8 cellular contexts compared by ENCODE assay signal in the genomic region with DNA sequence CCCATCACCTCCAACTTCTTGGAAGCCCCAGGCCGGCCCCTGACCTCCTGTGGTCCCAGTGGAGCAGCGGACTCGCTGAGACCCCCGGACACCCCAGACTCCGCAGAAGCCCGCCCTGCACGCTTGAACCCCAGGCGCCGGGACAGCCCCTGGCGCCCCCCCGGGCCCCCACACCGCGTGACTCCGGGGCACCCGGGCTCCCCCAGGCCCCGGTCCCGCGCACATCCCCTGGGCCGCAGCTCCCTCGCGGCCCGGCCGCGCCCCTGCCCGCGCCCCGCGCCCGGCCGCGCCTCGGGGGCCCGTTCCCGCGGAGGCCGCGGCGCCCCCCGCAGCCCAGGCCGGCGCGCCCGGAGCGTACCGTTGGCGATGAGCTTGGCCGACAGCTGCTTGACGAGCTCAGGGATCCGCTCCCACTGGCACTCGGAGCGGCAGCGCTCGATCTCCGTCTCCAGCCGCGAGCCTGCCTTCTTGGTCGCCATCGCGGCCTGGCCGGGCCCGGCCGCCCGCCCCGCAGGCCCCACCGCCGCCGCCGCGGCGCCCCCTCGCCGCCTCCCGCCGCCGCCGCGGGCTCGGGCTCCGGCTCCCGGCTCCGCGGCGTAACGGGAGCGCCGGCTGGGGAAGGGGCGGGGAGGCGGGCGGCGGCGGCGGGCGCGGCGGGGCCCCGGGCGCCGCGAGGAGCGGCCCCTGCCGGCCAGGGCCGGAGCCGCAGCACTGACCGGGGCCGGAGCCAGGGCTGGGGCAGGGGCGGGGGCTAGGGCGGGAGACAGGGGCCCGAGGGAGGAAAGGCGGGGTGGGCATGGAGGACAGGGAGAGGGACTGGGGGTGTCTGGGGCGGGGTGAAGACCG. TPM values are rescaled to one million over a fixed set of nuclear protein-coding genes. Genes with fewer than 3 reads are reported as not detected.
DNase-seq lines count a peak whose midpoint lies in the region; ATAC-seq and TF ChIP-seq lines count a peak whose summit lies in the region.

A gene with protein sequence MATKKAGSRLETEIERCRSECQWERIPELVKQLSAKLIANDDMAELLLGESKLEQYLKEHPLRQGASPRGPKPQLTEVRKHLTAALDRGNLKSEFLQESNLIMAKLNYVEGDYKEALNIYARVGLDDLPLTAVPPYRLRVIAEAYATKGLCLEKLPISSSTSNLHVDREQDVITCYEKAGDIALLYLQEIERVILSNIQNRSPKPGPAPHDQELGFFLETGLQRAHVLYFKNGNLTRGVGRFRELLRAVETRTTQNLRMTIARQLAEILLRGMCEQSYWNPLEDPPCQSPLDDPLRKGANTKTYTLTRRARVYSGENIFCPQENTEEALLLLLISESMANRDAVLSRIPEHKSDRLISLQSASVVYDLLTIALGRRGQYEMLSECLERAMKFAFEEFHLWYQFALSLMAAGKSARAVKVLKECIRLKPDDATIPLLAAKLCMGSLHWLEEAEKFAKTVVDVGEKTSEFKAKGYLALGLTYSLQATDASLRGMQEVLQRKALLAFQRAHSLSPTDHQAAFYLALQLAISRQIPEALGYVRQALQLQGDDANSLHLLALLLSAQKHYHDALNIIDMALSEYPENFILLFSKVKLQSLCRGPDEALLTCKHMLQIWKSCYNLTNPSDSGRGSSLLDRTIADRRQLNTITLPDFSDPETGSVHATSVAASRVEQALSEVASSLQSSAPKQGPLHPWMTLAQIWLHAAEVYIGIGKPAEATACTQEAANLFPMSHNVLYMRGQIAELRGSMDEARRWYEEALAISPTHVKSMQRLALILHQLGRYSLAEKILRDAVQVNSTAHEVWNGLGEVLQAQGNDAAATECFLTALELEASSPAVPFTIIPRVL (minus strand): TSS at position 614 of the 846 bp plus-strand sequence. CDS start 135 bp downstream, at position 479.

- H3K27ac Mint-ChIP-seq in nephron progenitor cell: no peak within 1 kb of the TSS

- peak; percentile 78 for ATAC-seq in GM21367 (IDR thresholded peaks at IDR 0.05; ENCODE audit: unreplicated experiment)
- ATAC-seq in HG03469 (IDR thresholded peaks at IDR 0.05; ENCODE audit: unreplicated experiment): no peak

- H3K4me3 Mint-ChIP-seq in nephron progenitor cell: peak within 1 kb of the TSS; percentile 92

- H3K27me3 Mint-ChIP-seq in nephron progenitor cell (ENCODE audit: low read depth, poor library complexity): peaks cover 11% of the 10 kb centered on the region

- DNase-seq in DMS79 treated with DMSO at 0.1 percent for 48 hours (lab: John Stamatoyannopoulos, UW) (peak; percentile 31), MG63 (peak; percentile 45), foreskin fibroblast (peak in 1 of 2 donors; percentile 67), nephron progenitor cell (peak; percentile 74), SKM-1 treated with dmso at 0.1 percent for 144 hours (lab: John Stamatoyannopoulos, UW; ENCODE audit: unreplicated experiment) (no peak)
- peak; percentile 42 to 57 for DNase-seq in activated T-cell treated with anti-CD3 and anti-CD28 coated beads, Interleukin-2, amount 50 U/mL, for 48 hours

- peaks cover 39% of the 10 kb centered on the region for H3K4me1 Mint-ChIP-seq in nephron progenitor cell

- H3K36me3 ChIP-seq in MG63: no peaks in the 10 kb centered on the region

- H3K9me3 Mint-ChIP-seq in nephron progenitor cell: no peaks in the 10 kb centered on the region

- H3K36me3 Mint-ChIP-seq in nephron progenitor cell (ENCODE audit: low read depth): no peaks in the 10 kb centered on the region

- no peaks in the 10 kb centered on the region for H3K9me3 ChIP-seq in MG63

- no peaks in the 10 kb centered on the region for H3K27me3 ChIP-seq in MG63

- H3K4me3 ChIP-seq in MG63 (peak within 1 kb of the TSS; percentile 55), foreskin fibroblast (ENCODE audit: low read depth in 1 of 2, low read length in 2 of 2) (peak within 1 kb of the TSS; percentile 66 to 83)

- TF ChIP-seq CTCF in foreskin fibroblast (IDR thresholded peaks at IDR 0.05; ENCODE audit: low read depth, low read length) (peak; percentile 17), nephron progenitor cell (IDR thresholded peaks at IDR 0.05) (no peak)

RNA-seq across cellular contexts. Expression of the gene that starts here (rescaled TPM):
- 25.4 and 30.0 TPM in 2 replicates for total RNA-seq in MG63 (2014; rRNA removed; shearing (Covaris generic); ENCODE audit: low replicate concordance)
